In genomic region chr17:1487939-1488825, GRCh38 we compare ENCODE assay signal across 8 cellular contexts. TPM values are rescaled to one million over a fixed set of nuclear protein-coding genes. Genes with fewer than 3 reads are reported as not detected.
DNase-seq lines count a peak whose midpoint lies in the region; ATAC-seq and TF ChIP-seq lines count a peak whose summit lies in the region.

No MANE protein-coding gene starts in this region.

- peak overlapping the region; percentile 71 for H3K4me3 Mint-ChIP-seq in activated naive CD8-positive, alpha-beta T cell treated with anti-CD3 and anti-CD28 coated beads for 36 hours

- ATAC-seq in HG03108 (IDR thresholded peaks at IDR 0.05; ENCODE audit: unreplicated experiment), result peak; percentile 30

- no peak overlapping the region for H3K27ac Mint-ChIP-seq in activated naive CD8-positive, alpha-beta T cell treated with anti-CD3 and anti-CD28 coated beads for 36 hours

- H3K36me3 Mint-ChIP-seq in activated naive CD8-positive, alpha-beta T cell treated with anti-CD3 and anti-CD28 coated beads for 36 hours, result no peaks in the 10 kb centered on the region

- peak in 1 of 2 donors; percentile 30 for TF ChIP-seq POLR2A in suprapubic skin (IDR thresholded peaks at IDR 0.05)

- TF ChIP-seq CTCF in suprapubic skin (IDR thresholded peaks at IDR 0.05), result no peak

- no peaks in the 10 kb centered on the region for H3K27me3 ChIP-seq in SJSA1 (replicated peaks)
- no peaks in the 10 kb centered on the region for H3K27me3 ChIP-seq in suprapubic skin

- H3K4me1 Mint-ChIP-seq in activated naive CD8-positive, alpha-beta T cell treated with anti-CD3 and anti-CD28 coated beads for 36 hours, result peaks cover 29% of the 10 kb centered on the region

- H3K27me3 Mint-ChIP-seq in activated naive CD8-positive, alpha-beta T cell treated with anti-CD3 and anti-CD28 coated beads for 36 hours, result peaks cover 9% of the 10 kb centered on the region

- 0% methylated on average over 20 of the region's 72 CpGs for WGBS in suprapubic skin

- H3K9me3 ChIP-seq in SJSA1 (replicated peaks) (no peaks in the 10 kb centered on the region), suprapubic skin (no peaks in the 10 kb centered on the region)

- H3K4me3 ChIP-seq in SJSA1, result peak overlapping the region; percentile 29
- peak overlapping the region; percentile 77 for H3K4me3 ChIP-seq in suprapubic skin

- H3K27ac ChIP-seq in SJSA1, result peak overlapping the region; percentile 76
- H3K27ac ChIP-seq in suprapubic skin, result peak overlapping the region; percentile 97

- H3K4me1 ChIP-seq in SJSA1 (replicated peaks) (peaks cover 63% of the 10 kb centered on the region), suprapubic skin (peaks cover 77% of the 10 kb centered on the region)

- H3K9me3 Mint-ChIP-seq in activated naive CD8-positive, alpha-beta T cell treated with anti-CD3 and anti-CD28 coated beads for 36 hours, result no peaks in the 10 kb centered on the region

- DNase-seq in GDM1 (lab: John Stamatoyannopoulos, UW) (peak; percentile 53), SJSA1 (ENCODE audit: low read depth in 1 of 2, low spot score in 2 of 2) (peak; percentile 89 to 97), glomerular visceral epithelial cell (ENCODE audit: extremely low spot score) (peak; percentile 92), non-pigmented ciliary epithelial cell (ENCODE audit: low read depth) (peak; percentile 38), suprapubic skin (ENCODE audit: low spot score in 2 of 2) (peak; percentile 90 to 91), AML-193 (lab: John Stamatoyannopoulos, UW) (no peak)
- peak; percentile 69 for DNase-seq in activated naive CD8-positive, alpha-beta T cell treated with anti-CD3 and anti-CD28 coated beads for 36 hours

- TF ChIP-seq EP300 in suprapubic skin (IDR thresholded peaks at IDR 0.05), result no peak

- H3K36me3 ChIP-seq in SJSA1, result peaks cover 34% of the 10 kb centered on the region
- peaks cover 6% of the 10 kb centered on the region for H3K36me3 ChIP-seq in suprapubic skin

RNA-seq across cellular contexts. Expression of gene MYO1C, which starts 4.3 kb away (rescaled TPM):
- total RNA-seq in SJSA1 (2014; rRNA removed; shearing (Covaris generic)), result 113 and 155 TPM in 2 replicates
- total RNA-seq in activated naive CD8-positive, alpha-beta T cell treated with anti-CD3 and anti-CD28 coated beads for 36 hours, result 10 to 100 TPM; 10.5 to 11.7 TPM
- 100 to 1,000 TPM in 2 of 4 donors, 10 to 100 TPM in 2; 74.9 to 116 (median 103) TPM for total RNA-seq in suprapubic skin

RNA-seq across cellular contexts. Expression of gene INPP5K, which starts 28.2 kb away (rescaled TPM):
- total RNA-seq in SJSA1 (2014; rRNA removed; shearing (Covaris generic)), result 18.1 and 34.4 TPM in 2 replicates
- 10 to 100 TPM; 18.1 to 18.2 TPM for total RNA-seq in activated naive CD8-positive, alpha-beta T cell treated with anti-CD3 and anti-CD28 coated beads for 36 hours
- total RNA-seq in suprapubic skin, result 100 to 1,000 TPM in 3 of 4 donors, 10 to 100 TPM in 1; 91.8 to 160 (median 123) TPM

RNA-seq across cellular contexts. Expression of gene CRK, which starts 32.1 kb away (rescaled TPM):
- 99.7 and 102 TPM in 2 replicates for total RNA-seq in SJSA1 (2014; rRNA removed; shearing (Covaris generic))
- 10 to 100 TPM; 13.5 to 14.0 TPM for total RNA-seq in activated naive CD8-positive, alpha-beta T cell treated with anti-CD3 and anti-CD28 coated beads for 36 hours
- 10 to 100 TPM; 38.9 to 53.7 (median 49.0) TPM for total RNA-seq in suprapubic skin

Comparison
In these comparisons a context has a peak if more than half of its experiments do, and no peak if none do; other contexts are left out.
1. DNase-seq: peak in GDM1 (single experiment), SJSA1 (2 of 2), activated naive CD8-positive, alpha-beta T cell treated with anti-CD3 and anti-CD28 coated beads for 36 hours (single experiment), glomerular visceral epithelial cell (single experiment), non-pigmented ciliary epithelial cell (single experiment) and suprapubic skin (2 of 2); none in AML-193 (0 of 2).